ENCODE assay signal across 23 cellular contexts in genomic region chr4:77706717-77707116, GRCh38.
"Had no signal": no experiment of that assay in that cellular context is flagged by ENCODE, and none has a peak within 500 bp of the region (broad histone marks: within the 10 kb centered on the region; RNA-seq: fewer than 3 reads in every experiment).

No MANE protein-coding gene starts in this region.

- H3K4me1 ChIP-seq: SJSA1 had no signal

- DNase-seq: IMR-90, Karpas-422, KG1, MM.1S, NCI-H1092 treated with DMSO at 0.1 percent for 48 hours, NCI-H1436, NCI-H187, NCI-H2029, NCI-H2081 treated with DMSO at 0.1 percent for 48 hours, NCI-H2171, NCI-H226, NCI-H446, NCI-H510A, NCI-H524 treated with DMSO at 0.1 percent for 48 hours, NCI-H69, NCI-H774, Right ventricle myocardium superior, RPMI8226, SIG-M5 had no signal

- FAIRE-seq: HepG2, RCC 7860 had no signal

- H3K27me3 ChIP-seq: SJSA1 had no signal

- H3K4me3 ChIP-seq: SJSA1, SK-N-MC had no signal

- H3K9me3 ChIP-seq: SJSA1 had no signal

- ATAC-seq: HepG2 had no signal

- H3K36me3 ChIP-seq: SJSA1 had no signal
